22 cellular contexts compared by ENCODE assay signal in the genomic region with DNA sequence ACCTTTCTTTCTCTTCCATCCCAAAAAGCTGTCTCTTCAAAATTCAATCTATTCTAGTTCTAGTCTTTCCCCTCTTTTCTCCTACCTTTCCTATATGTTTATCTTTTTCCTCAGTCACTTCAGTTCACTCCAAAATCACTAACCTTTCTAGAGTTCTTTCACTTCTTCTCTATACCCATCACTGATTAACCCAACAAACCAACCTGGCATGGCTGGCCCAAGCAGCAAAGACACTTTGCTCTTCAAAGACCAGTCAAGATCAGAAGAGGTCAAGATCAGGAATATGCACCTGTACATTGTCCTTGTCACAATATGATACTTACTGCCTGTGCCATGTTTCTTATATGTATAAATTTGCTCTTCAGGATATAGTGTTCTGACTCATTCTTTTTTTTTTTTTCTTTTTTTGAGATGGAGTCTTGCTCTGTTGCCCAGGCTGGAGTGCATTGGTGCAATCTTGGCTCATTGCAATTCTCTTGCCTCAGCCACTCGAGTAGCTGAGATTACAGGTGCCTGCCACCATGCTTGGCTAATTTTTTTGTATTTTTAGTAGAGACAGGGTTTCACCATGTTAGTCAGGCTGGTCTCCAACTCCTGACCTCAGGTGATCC.
"Had no signal": no experiment of that assay in that cellular context is flagged by ENCODE, and none has a peak within 500 bp of the region (broad histone marks: within the 10 kb centered on the region; RNA-seq: fewer than 3 reads in every experiment).

No MANE protein-coding gene starts in this region.

- H3K9me3 ChIP-seq: colonic mucosa, heart left ventricle, prostate gland, spleen, stomach had no signal

- H3K27me3 ChIP-seq: colonic mucosa, dorsolateral prefrontal cortex, heart left ventricle, spleen, stomach had no signal

- ATAC-seq: esophagus mucosa; heart left ventricle; left colon; left ventricle myocardium superior; naive thymus-derived CD4-positive, alpha-beta T cell; sciatic nerve had no signal

- H3K4me3 ChIP-seq: colonic mucosa, dorsolateral prefrontal cortex, heart left ventricle, prostate gland, spleen, stomach had no signal

- DNase-seq: colonic mucosa; dorsolateral prefrontal cortex; effector memory CD4-positive, alpha-beta T cell; heart left ventricle; hippocampal formation; left colon; left ventricle myocardium superior; naive thymus-derived CD4-positive, alpha-beta T cell; nephron progenitor cell; retina; spleen; stimulated activated CD4-positive, alpha-beta T cell treated with anti-CD3 and anti-CD28 coated beads, Interleukin-15, amount 100 ng/mL, for 24 hours; stimulated activated CD4-positive, alpha-beta T cell treated with anti-CD3 and anti-CD28 coated beads, Interleukin-1b, Interleukin-23, amount 100 ng/mL, for 48 hours; stimulated activated CD4-positive, alpha-beta T cell treated with anti-CD3 and anti-CD28 coated beads, Interleukin-4, amount 100 ng/mL, for 4 hours; stimulated activated naive CD4-positive, alpha-beta T cell; stomach; substantia nigra; trophoblast cell had no signal

- H3K36me3 ChIP-seq: colonic mucosa, heart left ventricle, prostate gland, spleen, stomach had no signal

- H3K27ac ChIP-seq: colonic mucosa, dorsolateral prefrontal cortex, heart left ventricle, parathyroid adenoma, prostate gland, spleen, stomach had no signal

- H3K4me1 ChIP-seq: colonic mucosa, heart left ventricle, parathyroid adenoma, prostate gland, spleen, stomach had no signal
